1 cellular context compared by ENCODE assay signal in genomic region chr20:44745560-44746366, GRCh38.
TF ChIP-seq lines count a peak whose summit lies in the region.

Gene KCNK15, plus strand, starts transcription at chr20:44745865. Its CDS starts 46 bp downstream, at chr20:44745911.

TF ChIP-seq in HepG2, 621 proteins besides CTCF, POLR2A, EP300 and RAD21 (continued from another document and continues in another):
- TF ChIP-seq ZNF687 (CRISPR knock-in tag; IDR thresholded peaks at IDR 0.05) (peak; percentile 66), TP53 (CRISPR knock-in tag; conservative IDR thresholded peaks at IDR 0.05) (no peak), KDM6A (CRISPR knock-in tag; IDR thresholded peaks at IDR 0.05; ENCODE audit: low read depth) (no peak), FIP1L1 (IDR thresholded peaks at IDR 0.05; ENCODE audit: borderline replicate concordance, insufficient read depth, low read depth, low read length) (no peak), ZFX (CRISPR knock-in tag; IDR thresholded peaks at IDR 0.05; ENCODE audit: low read depth) (peak; percentile 34; the same call in 1 of the 2 replicates), TFE3 (CRISPR knock-in tag; IDR thresholded peaks at IDR 0.05) (no peak), ZNF430 (CRISPR knock-in tag; IDR thresholded peaks at IDR 0.05) (0 out of 2 replicates have a peak, but pooled peaks have one; percentile 35), NFYB (CRISPR knock-in tag; IDR thresholded peaks at IDR 0.05) (no peak), ZNF761 (CRISPR knock-in tag; conservative IDR thresholded peaks at IDR 0.05) (peak; percentile 63; the same call in 1 of the 2 replicates), ZNF615 (CRISPR knock-in tag; IDR thresholded peaks at IDR 0.05; ENCODE audit: borderline replicate concordance) (no peak), UBTF (CRISPR knock-in tag; IDR thresholded peaks at IDR 0.05) (peak; percentile 75), ZNF234 (CRISPR knock-in tag; conservative IDR thresholded peaks at IDR 0.05) (peak; percentile 38; the same call in 1 of the 2 replicates), FOXM1 (CRISPR knock-in tag; IDR thresholded peaks at IDR 0.05) (no peak), ZNF660 (CRISPR knock-in tag; IDR thresholded peaks at IDR 0.05; ENCODE audit: borderline replicate concordance, low read depth) (no peak), TGIF2 (CRISPR knock-in tag; IDR thresholded peaks at IDR 0.05) (no peak), MIXL1 (CRISPR knock-in tag; IDR thresholded peaks at IDR 0.05) (no peak), RFXAP (CRISPR knock-in tag; IDR thresholded peaks at IDR 0.05; ENCODE audit: borderline replicate concordance) (no peak), HIVEP1 (CRISPR knock-in tag; IDR thresholded peaks at IDR 0.05) (no peak), GATA4 (IDR thresholded peaks at IDR 0.05; ENCODE audit: borderline replicate concordance, low read depth) (no peak), HES4 (CRISPR knock-in tag; IDR thresholded peaks at IDR 0.05; ENCODE audit: borderline replicate concordance) (0 out of 2 replicates have a peak, but pooled peaks have one; percentile 40), ZFP37 (CRISPR knock-in tag; IDR thresholded peaks at IDR 0.05; ENCODE audit: borderline replicate concordance) (no peak), CREB3 (CRISPR knock-in tag; IDR thresholded peaks at IDR 0.05) (no peak), ARNT2 (CRISPR knock-in tag; IDR thresholded peaks at IDR 0.05; ENCODE audit: low read depth) (0 out of 2 replicates have a peak, but pooled peaks have one; percentile 27), ZNF275 (CRISPR knock-in tag; IDR thresholded peaks at IDR 0.05; ENCODE audit: borderline replicate concordance) (no peak), AGO1 (IDR thresholded peaks at IDR 0.05; ENCODE audit: low read depth, low read length, poor library complexity, severe bottlenecking) (no peak), EZH2 (conservative IDR thresholded peaks at IDR 0.05; ENCODE audit: low read depth, low read length) (peak; percentile 88; the same call in 1 of the 2 replicates), ASH2L (IDR thresholded peaks at IDR 0.05; ENCODE audit: insufficient read length, low read depth, low read length) (no peak), ZNF296 (CRISPR knock-in tag; conservative IDR thresholded peaks at IDR 0.05) (no peak), SP2 (CRISPR knock-in tag; IDR thresholded peaks at IDR 0.05) (peak; percentile 21; the same call in 1 of the 2 replicates), AHR (CRISPR knock-in tag; IDR thresholded peaks at IDR 0.05) (no peak), ZNF337 (CRISPR knock-in tag; IDR thresholded peaks at IDR 0.05; ENCODE audit: borderline replicate concordance, low read depth) (no peak), PCBP1 (IDR thresholded peaks at IDR 0.05; ENCODE audit: borderline replicate concordance, low read depth, low read length) (peak; percentile 79; the same call in 1 of the 2 replicates), ZNF329 (CRISPR knock-in tag; IDR thresholded peaks at IDR 0.05; ENCODE audit: low read depth) (no peak), CENPX (CRISPR knock-in tag; IDR thresholded peaks at IDR 0.05) (no peak), ZNF335 (CRISPR knock-in tag; IDR thresholded peaks at IDR 0.05) (no peak), ZNF556 (CRISPR knock-in tag; IDR thresholded peaks at IDR 0.05; ENCODE audit: borderline replicate concordance) (no peak), ARID2 (CRISPR knock-in tag; IDR thresholded peaks at IDR 0.05; ENCODE audit: borderline replicate concordance) (no peak), BCL3 (CRISPR knock-in tag; IDR thresholded peaks at IDR 0.05) (0 out of 2 replicates have a peak, but pooled peaks have one; percentile 55), SNAPC2 (CRISPR knock-in tag; IDR thresholded peaks at IDR 0.05) (no peak), ZNF549 (CRISPR knock-in tag; IDR thresholded peaks at IDR 0.05) (no peak), ZNF547 (CRISPR knock-in tag; IDR thresholded peaks at IDR 0.05) (no peak), ZNF414 (CRISPR knock-in tag; IDR thresholded peaks at IDR 0.05) (no peak), LRRFIP1 (CRISPR knock-in tag; conservative IDR thresholded peaks at IDR 0.05) (no peak), HMG20B (CRISPR knock-in tag; conservative IDR thresholded peaks at IDR 0.05) (no peak), ZNF558 (CRISPR knock-in tag; IDR thresholded peaks at IDR 0.05; ENCODE audit: borderline replicate concordance) (no peak), ZC3H4 (CRISPR knock-in tag; IDR thresholded peaks at IDR 0.05; ENCODE audit: borderline replicate concordance) (no peak), AFF4 (CRISPR knock-in tag; IDR thresholded peaks at IDR 0.05) (no peak)
